9 cellular contexts compared by ENCODE assay signal in genomic region chr1:159076753-159077656, GRCh38. TPM values are rescaled to one million over a fixed set of nuclear protein-coding genes. Genes with fewer than 3 reads are reported as not detected.
DNase-seq lines count a peak whose midpoint lies in the region; ATAC-seq, FAIRE-seq and TF ChIP-seq lines count a peak whose summit lies in the region.
"Had no signal": no experiment of that assay in that cellular context is flagged by ENCODE, and none has a peak within 500 bp of the region (broad histone marks: within the 10 kb centered on the region; RNA-seq: fewer than 3 reads in every experiment).

Gene AIM2, minus strand, starts transcription at chr1:159076766. Its CDS starts 3,267 bp downstream, at chr1:159073499.

- H3K4me2 ChIP-seq in mammary epithelial cell (ENCODE audit: insufficient read depth, low read depth, low read length) (no peak within 1 kb of the TSS), astrocyte (ENCODE audit: low read length) (no peak within 1 kb of the TSS)

- FAIRE-seq in astrocyte (lab: Jason Lieb, UNC): no peak
- FAIRE-seq: A204.1 had no signal

- H3K9me3 Mint-ChIP-seq in MCF 10A (ENCODE audit: unreplicated experiment): no peaks in the 10 kb centered on the region
- no peaks in the 10 kb centered on the region for H3K9me3 Mint-ChIP-seq in astrocyte (ENCODE audit: unreplicated experiment)

- BruUV-seq in mammary epithelial cell (replicated peaks; lab: Mats Ljungman, UMichigan) (no TSS peak), MCF 10A (replicated peaks; lab: Mats Ljungman, UMichigan) (no TSS peak)

- H3K4me3 Mint-ChIP-seq in MCF 10A (ENCODE audit: unreplicated experiment) (no peak within 1 kb of the TSS), astrocyte (ENCODE audit: unreplicated experiment) (no peak within 1 kb of the TSS)

- intact Hi-C loops in mammary epithelial cell (cut with micrococcal nuclease) (loop anchor here (10.0 kb wide), 2 partner anchors 872 to 952 kb away; a partner anchor contains a TSS), MCF 10A (cut with micrococcal nuclease) (no loop called here)
- intact Hi-C loops in T-helper 2 cell treated with Interferon-gamma antibody and Interleukin-4, amounts not matched to agents 100 ng/mL and 5 ng/mL, for 36 hours (cut with micrococcal nuclease): loop anchor here (1.0 to 10.0 kb wide), 8 partner anchors 9 to 952 kb away; partner anchors contain the start of genes IFI16 and PYHIN1

- in situ Hi-C loops in mammary epithelial cell (cut with MboI; ENCODE audit: low sequenced_read_pairs in 2 of 2): loop anchor here in 1 of 2 donors (25.0 kb wide), 1 partner anchor 890 kb away; the partner anchor contains the start of gene CD1D

- no peaks in the 10 kb centered on the region for H3K36me3 Mint-ChIP-seq in MCF 10A (ENCODE audit: insufficient read depth, unreplicated experiment)
- H3K36me3 Mint-ChIP-seq in astrocyte (ENCODE audit: low read depth, unreplicated experiment): no peaks in the 10 kb centered on the region

- H3K9me3 ChIP-seq in mammary epithelial cell (replicated peaks; ENCODE audit: insufficient read depth, low read length) (no peaks in the 10 kb centered on the region), astrocyte (ENCODE audit: insufficient read depth, low read depth, low read length) (no peaks in the 10 kb centered on the region)

- H2AFZ ChIP-seq in mammary epithelial cell (ENCODE audit: low read depth, low read length) (peak within 1 kb of the TSS; percentile 44), astrocyte (ENCODE audit: low read depth, low read length) (no peak within 1 kb of the TSS)

- no peaks in the 10 kb centered on the region for H3K4me1 ChIP-seq in mammary epithelial cell (ENCODE audit: insufficient read depth, low read length)
- no peaks in the 10 kb centered on the region for H3K4me1 ChIP-seq in astrocyte (ENCODE audit: insufficient read depth, low read length)

- POLR2A ChIA-PET in MCF 10A (lab: Yijun Ruan, JAX): interaction anchor here (1.4 to 2.2 kb wide), 2 partner anchors 11 to 23 kb away, joined by 5 to 6 read pairs; no protein-coding TSS in a partner anchor

- H3K79me2 ChIP-seq in mammary epithelial cell (ENCODE audit: insufficient read depth, low read length) (no peaks in the 10 kb centered on the region), astrocyte (ENCODE audit: insufficient read depth, low read length) (no peaks in the 10 kb centered on the region)

- ATAC-seq in HG03159 (IDR thresholded peaks at IDR 0.05; ENCODE audit: unreplicated experiment): peak; percentile 88

- TF ChIP-seq CTCF in mammary epithelial cell (conservative IDR thresholded peaks at IDR 0.05 in 1 of 2, IDR thresholded peaks at IDR 0.05 in 1 of 2; ENCODE audit: extremely low read depth in 1 of 2, insufficient read depth in 1 of 2, low read depth in 1 of 2, low read length in 2 of 2) (no peak), MCF 10A (IDR thresholded peaks at IDR 0.05; ENCODE audit: unreplicated experiment) (no peak), astrocyte (IDR thresholded peaks at IDR 0.05; ENCODE audit: insufficient read depth, low read depth, low read length) (no peak)

- H3K27ac ChIP-seq in mammary epithelial cell (ENCODE audit: insufficient read depth, low read depth, low read length) (no peak within 1 kb of the TSS), astrocyte (ENCODE audit: low read depth, low read length) (no peak within 1 kb of the TSS)

- H3K4me1 Mint-ChIP-seq in MCF 10A (ENCODE audit: insufficient read depth, unreplicated experiment) (no peaks in the 10 kb centered on the region), astrocyte (ENCODE audit: low read depth, unreplicated experiment) (peaks cover 7% of the 10 kb centered on the region)

- H3K4me3 ChIP-seq in mammary epithelial cell (replicated peaks in 1 of 3; ENCODE audit: insufficient read depth in 1 of 3, low read depth in 2 of 3, low read length in 3 of 3) (no peak within 1 kb of the TSS), astrocyte (ENCODE audit: insufficient read depth, low read depth, low read length) (no peak within 1 kb of the TSS)

- H3K27ac Mint-ChIP-seq in MCF 10A (ENCODE audit: low read depth, unreplicated experiment) (no peak within 1 kb of the TSS), astrocyte (ENCODE audit: unreplicated experiment) (no peak within 1 kb of the TSS)

- DNase-seq in mammary epithelial cell (no peak), MCF 10A (ENCODE audit: unreplicated experiment) (no peak), astrocyte (ENCODE audit: low read depth) (peak; percentile 4), NCI-H2029 (lab: John Stamatoyannopoulos, UW) (no peak), SHP77 (lab: John Stamatoyannopoulos, UW) (no peak)
- DNase-seq in stimulated activated CD4-positive, alpha-beta T cell treated with anti-CD3 and anti-CD28 coated beads, Interleukin-1b, Interleukin-23, amount 100 ng/mL, for 24 hours (ENCODE audit: low read depth in 4 of 4, low spot score in 1 of 4): peak; percentile 81 to 97 (median 93)

- dilution Hi-C loops in mammary epithelial cell (cut with HindIII; ENCODE audit: low sequenced_read_pairs): no loop called here

- H4K20me1 ChIP-seq in mammary epithelial cell (ENCODE audit: insufficient read depth, low read length) (no peaks in the 10 kb centered on the region), astrocyte (ENCODE audit: insufficient read depth, low read length) (no peaks in the 10 kb centered on the region)

- WGBS in mammary epithelial cell (ENCODE audit: low coverage, missing lambda C conversion rate): 97% methylated on average over 13 of the region's 13 CpGs

- H3K27me3 ChIP-seq in mammary epithelial cell (ENCODE audit: insufficient read depth, low read length) (no peaks in the 10 kb centered on the region), astrocyte (ENCODE audit: insufficient read depth, low read length) (peaks cover 8% of the 10 kb centered on the region)

- H3K27me3 Mint-ChIP-seq in MCF 10A (ENCODE audit: insufficient read depth, unreplicated experiment) (no peaks in the 10 kb centered on the region), astrocyte (ENCODE audit: low read depth, unreplicated experiment) (no peaks in the 10 kb centered on the region)

- no peaks in the 10 kb centered on the region for H3K36me3 ChIP-seq in mammary epithelial cell (ENCODE audit: insufficient read depth, low read length)
- H3K36me3 ChIP-seq in astrocyte (ENCODE audit: insufficient read depth, low read length): no peaks in the 10 kb centered on the region

- H3K9ac ChIP-seq in mammary epithelial cell (ENCODE audit: insufficient read depth, low read length) (no peak within 1 kb of the TSS), astrocyte (ENCODE audit: low read length) (no peak within 1 kb of the TSS)

- CTCF ChIA-PET in mammary epithelial cell (lab: Charles Lee; ENCODE audit: low non-redundant PET): no interaction called here
- CTCF ChIA-PET in MCF 10A (lab: Yijun Ruan, JAX): interaction anchor here (0.6 to 2.0 kb wide), 11 partner anchors 9 to 1939 kb away, joined by 3 to 10 read pairs (median 4); no protein-coding TSS in a partner anchor

RNA-seq across cellular contexts. Expression of gene AIM2, which starts in this region (rescaled TPM):
- total RNA-seq in mammary epithelial cell (under 1 TPM in 1 of 2 donors, not detected in 1; 0.17 TPM), MCF 10A (2022) (not detected in 2 replicates), astrocyte (1.3 and 1.5 TPM in 2 replicates)
- polyA plus RNA-seq in mammary epithelial cell: 0.08 TPM
- polyA minus RNA-seq in mammary epithelial cell: not detected
- total RNA-seq in T-helper 2 cell treated with Interferon-gamma antibody and Interleukin-4, amounts not matched to agents 100 ng/mL and 5 ng/mL, for 36 hours: 11.4 and 12.1 TPM in 2 replicates

Comparison
In these comparisons a context has a peak if more than half of its experiments do, and no peak if none do; other contexts are left out.
1. DNase-seq: peak in astrocyte (single experiment) and stimulated activated CD4-positive, alpha-beta T cell treated with anti-CD3 and anti-CD28 coated beads, Interleukin-1b, Interleukin-23, amount 100 ng/mL, for 24 hours (4 of 4); none in mammary epithelial cell (single experiment), MCF 10A (single experiment), NCI-H2029 (single experiment) and SHP77 (0 of 2).